Comparison of ENCODE assay signal across 9 cellular contexts in genomic region chr9:114503009-114503408, GRCh38. TPM values are rescaled to one million over a fixed set of nuclear protein-coding genes. Genes with fewer than 3 reads are reported as not detected.
DNase-seq lines count a peak whose midpoint lies in the region; ATAC-seq, FAIRE-seq and TF ChIP-seq lines count a peak whose summit lies in the region.
"Had no signal": no experiment of that assay in that cellular context is flagged by ENCODE, and none has a peak within 500 bp of the region (broad histone marks: within the 10 kb centered on the region; RNA-seq: fewer than 3 reads in every experiment).

No MANE protein-coding gene starts in this region.

- no peaks in the 10 kb centered on the region; the same call in 1 of the 2 replicates for H4K20me1 ChIP-seq in PC-3 (ENCODE audit: low read length)

- no peaks in the 10 kb centered on the region for H3K27me3 ChIP-seq in PC-3 (ENCODE audit: low read length)
- H3K27me3 ChIP-seq in small intestine (ENCODE audit: control insufficient read depth in 2 of 2, insufficient read depth in 2 of 2, low read length in 2 of 2) = no peaks in the 10 kb centered on the region
- peaks cover 9% of the 10 kb centered on the region for H3K27me3 ChIP-seq in brain microvascular endothelial cell (replicated peaks)
- H3K27me3 ChIP-seq: ascending aorta had no signal

- H3K4me3 ChIP-seq in PC-3 (ENCODE audit: low read length) = peak overlapping the region; percentile 90
- peak overlapping the region; percentile 67 for H3K4me3 ChIP-seq in epithelial cell of proximal tubule (ENCODE audit: low read depth, low read length)
- H3K4me3 ChIP-seq in small intestine (ENCODE audit: low read depth in 1 of 2, low read length in 2 of 2) = no peak overlapping the region
- H3K4me3 ChIP-seq in brain microvascular endothelial cell (ENCODE audit: low read depth, low read length) = no peak overlapping the region

- TF ChIP-seq CTCF in PC-3 (conservative IDR thresholded peaks at IDR 0.05; ENCODE audit: low read depth, low read length) (no peak), epithelial cell of proximal tubule (conservative IDR thresholded peaks at IDR 0.05; ENCODE audit: low read depth, low read length) (no peak), brain microvascular endothelial cell (IDR thresholded peaks at IDR 0.05; ENCODE audit: low read depth, low read length, missing control alignments) (no peak)

- intact Hi-C loops in PC-3 (cut with micrococcal nuclease) = loop anchor here (2.0 to 5.0 kb wide), 2 partner anchors 68 to 149 kb away; no protein-coding TSS in a partner anchor

- CTCF ChIA-PET in PC-3 (lab: Charles Lee) = no interaction called here

- TSS peak; percentile 31 for BruUV-seq in PC-3 (replicated peaks; lab: Mats Ljungman, UMichigan)

- peak overlapping the region; percentile 84 for H3K9ac ChIP-seq in PC-3 (ENCODE audit: low read length)

- 15 to 41% (median 36%) methylated on average over 7 of the region's 7 CpGs for WGBS in small intestine, 3 donors

- in situ Hi-C loops in brain microvascular endothelial cell (cut with HindIII; ENCODE audit: low pct_ligation_motif_present, low sequenced_read_pairs) = no loop called here

- DNase-seq in NCI-H1092 treated with DMSO at 0.1 percent for 48 hours (lab: John Stamatoyannopoulos, UW) (peak; percentile 66), NCI-H1092 (lab: John Stamatoyannopoulos, UW) (no peak), PC-3 (peak; percentile 11), epithelial cell of proximal tubule (ENCODE audit: low read depth) (no peak), small intestine (peak; percentile 44), ecto neural progenitor cell (ENCODE audit: low spot score) (no peak), brain microvascular endothelial cell (no peak)

- no peak overlapping the region for H2AFZ ChIP-seq in PC-3 (ENCODE audit: low read length)

- peaks cover 62% of the 10 kb centered on the region for H3K79me2 ChIP-seq in PC-3 (ENCODE audit: low read length)

- FAIRE-seq in small intestine (lab: Jason Lieb, UNC) = no peak

- peaks cover 22% of the 10 kb centered on the region for H3K4me1 ChIP-seq in PC-3 (ENCODE audit: insufficient read depth, low read length)
- peaks cover 0 to 2% of the 10 kb centered on the region in 2 donors for H3K4me1 ChIP-seq in small intestine (ENCODE audit: control insufficient read depth in 2 of 2, insufficient read depth in 1 of 2, low read depth in 1 of 2, low read length in 1 of 2)

- H3K4me2 ChIP-seq in PC-3 (ENCODE audit: low read length) = peak overlapping the region; percentile 100

- POLR2A ChIA-PET in PC-3 (lab: Charles Lee; ENCODE audit: unreplicated experiment) = interaction anchor here (0.7 to 2.0 kb wide), 2 partner anchors 49 to 84 kb away, joined by 3 to 7 read pairs; partner anchors contain the start of gene ATP6V1G1

- H3K9me3 ChIP-seq in PC-3 (ENCODE audit: low read length) (no peaks in the 10 kb centered on the region), small intestine (ENCODE audit: control insufficient read depth, low read depth) (no peaks in the 10 kb centered on the region)
- H3K9me3 ChIP-seq: ascending aorta had no signal

- ATAC-seq in PC-3 = no peak
- no peak for ATAC-seq in activated CD4-positive, CD25-positive, alpha-beta regulatory T cell treated with anti-CD3 and anti-CD28 coated beads, Interleukin-2, amount 50 U/mL, for 24 hours

- H3K27ac ChIP-seq in PC-3 (ENCODE audit: low read length) (peak overlapping the region; percentile 16), small intestine (ENCODE audit: low read depth in 1 of 2, low read length in 1 of 2) (peak overlapping the region in 1 of 2 donors; percentile 38), brain microvascular endothelial cell (no peak overlapping the region)
- H3K27ac ChIP-seq: ascending aorta had no signal

- no peaks in the 10 kb centered on the region for H3F3A ChIP-seq in PC-3 (ENCODE audit: low read length, unreplicated experiment)

- H3K36me3 ChIP-seq in PC-3 (ENCODE audit: low read depth, low read length) = no peaks in the 10 kb centered on the region
- H3K36me3 ChIP-seq in small intestine (ENCODE audit: control insufficient read depth in 2 of 2, insufficient read depth in 2 of 2, low read length in 2 of 2) = no peaks in the 10 kb centered on the region
- no peaks in the 10 kb centered on the region for H3K36me3 ChIP-seq in brain microvascular endothelial cell (replicated peaks)
- H3K36me3 ChIP-seq: ascending aorta had no signal

- no peaks in the 10 kb centered on the region for H3K9me2 ChIP-seq in PC-3 (replicated peaks; ENCODE audit: low read length)

RNA-seq across cellular contexts. Expression of gene WHRN, which starts 2.3 kb away (rescaled TPM):
- total RNA-seq in PC-3 (2014; rRNA removed) (10.5 and 15.3 TPM in 2 replicates), epithelial cell of proximal tubule (1.7 and 5.2 TPM in 2 replicates)
- polyA plus RNA-seq in small intestine = 1 to 10 TPM; 2.7 to 8.6 (median 7.2) TPM

Comparison
In these comparisons a context has a peak if more than half of its experiments do, and no peak if none do; other contexts are left out.
1. DNase-seq: peak in NCI-H1092 treated with DMSO at 0.1 percent for 48 hours (single experiment), PC-3 (single experiment) and small intestine (single experiment); none in NCI-H1092 (single experiment), epithelial cell of proximal tubule (single experiment), ecto neural progenitor cell (single experiment) and brain microvascular endothelial cell (single experiment).
2. H3K4me3 ChIP-seq: peak in PC-3 (single experiment) and epithelial cell of proximal tubule (single experiment); none in small intestine (0 of 2) and brain microvascular endothelial cell (single experiment).